ENCODE assay signal across 1 cellular context in genomic region chrX:68846536-68846935, GRCh38.
A peak's percentile ranks its signal among the peaks of the same experiment; 100 is the strongest.
TF ChIP-seq lines count a peak whose summit lies in the region.

No MANE protein-coding gene starts in this region.

TF ChIP-seq in WTC11, 78 proteins besides CTCF, POLR2A, EP300 and RAD21 (continued from another document):
- 0 out of 2 replicates have a peak, but pooled peaks have one; percentile 31 for TF ChIP-seq FOXP4 (CRISPR knock-in tag; IDR thresholded peaks at IDR 0.05)
- no peak for TF ChIP-seq NR3C1 (CRISPR knock-in tag; conservative IDR thresholded peaks at IDR 0.05; ENCODE audit: low read depth)
- no peak for TF ChIP-seq NFE2L1 (CRISPR knock-in tag; IDR thresholded peaks at IDR 0.05)
- no peak for TF ChIP-seq JUN (CRISPR knock-in tag; IDR thresholded peaks at IDR 0.05)
- peak; percentile 37; the same call in 1 of the 2 replicates for TF ChIP-seq ZNF423 (CRISPR knock-in tag; IDR thresholded peaks at IDR 0.05)
- TF ChIP-seq USF1 (CRISPR knock-in tag; IDR thresholded peaks at IDR 0.05), result no peak
- TF ChIP-seq ZNF281 (CRISPR knock-in tag; IDR thresholded peaks at IDR 0.05), result peak; percentile 86
